35 cellular contexts compared by ENCODE assay signal in the genomic region with DNA sequence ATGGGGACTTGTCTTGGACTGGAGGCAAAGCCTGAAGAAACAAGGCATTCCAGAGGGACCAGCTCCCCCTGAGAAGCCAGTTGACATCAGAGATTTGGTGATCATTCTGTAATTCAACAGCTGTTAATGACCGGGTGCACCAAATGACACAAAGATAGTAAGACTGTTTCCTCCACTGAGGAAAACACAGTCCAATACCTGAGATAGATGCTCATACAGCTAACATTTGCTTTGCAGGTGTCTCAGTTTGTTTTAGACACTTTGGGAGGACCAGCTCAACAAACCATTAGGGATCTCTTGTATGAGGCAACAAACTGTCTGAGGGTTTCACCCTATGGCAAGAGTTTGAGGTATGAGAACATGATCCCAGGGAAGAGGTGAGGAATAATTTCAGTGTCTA.
DNase-seq lines count a peak whose midpoint lies in the region; ATAC-seq, FAIRE-seq and TF ChIP-seq lines count a peak whose summit lies in the region.
"Had no signal": no experiment of that assay in that cellular context is flagged by ENCODE, and none has a peak within 500 bp of the region (broad histone marks: within the 10 kb centered on the region; RNA-seq: fewer than 3 reads in every experiment).

No MANE protein-coding gene starts in this region.

- no peaks in the 10 kb centered on the region for H3K79me2 ChIP-seq in osteoblast (ENCODE audit: insufficient read depth, low read length)

- FAIRE-seq in HTR-8/SVneo (lab: Jason Lieb, UNC) (peak; percentile 74), bronchial epithelial cell (lab: Jason Lieb, UNC) (peak; percentile 52)
- FAIRE-seq: A204.1, A549, D721Med had no signal

- no peak overlapping the region for H3K4me3 ChIP-seq in bronchial epithelial cell (ENCODE audit: low read depth, low read length)
- H3K4me3 ChIP-seq in esophagus muscularis mucosa = no peak overlapping the region
- H3K4me3 ChIP-seq in osteoblast (ENCODE audit: insufficient read depth, low read length) = no peak overlapping the region
- H3K4me3 ChIP-seq: A549; BLaER1; BLaER1 treated with 17β-estradiol and CSF1 and Interleukin-3, amounts not matched to agents 10 nM and 100 nM had no signal

- TF ChIP-seq EP300 in esophagus muscularis mucosa (IDR thresholded peaks at IDR 0.05) = no peak

- H3K4me1 ChIP-seq in esophagus muscularis mucosa = no peaks in the 10 kb centered on the region
- H3K4me1 ChIP-seq in osteoblast (ENCODE audit: insufficient read depth, low read length) = no peaks in the 10 kb centered on the region
- H3K4me1 ChIP-seq: A549, BE2C, BLaER1, Caco-2 had no signal

- 92% methylated on average over 1 of the region's 1 CpG for WGBS in esophagus muscularis mucosa

- H3K27me3 ChIP-seq in bronchial epithelial cell (ENCODE audit: control insufficient read depth, insufficient read depth, low read length) (no peaks in the 10 kb centered on the region), esophagus muscularis mucosa (no peaks in the 10 kb centered on the region), osteoblast (ENCODE audit: insufficient read depth, low read length) (no peaks in the 10 kb centered on the region)
- H3K27me3 ChIP-seq: BLaER1; BLaER1 treated with 17β-estradiol and CSF1 and Interleukin-3, amounts not matched to agents 10 nM and 100 nM had no signal

- H3K27ac ChIP-seq in esophagus muscularis mucosa (replicated peaks in 1 of 4) (no peak overlapping the region), osteoblast (ENCODE audit: low read depth, low read length) (no peak overlapping the region)
- H3K27ac ChIP-seq: 22Rv1; A549; BLaER1; BLaER1 treated with 17β-estradiol and CSF1 and Interleukin-3, amounts not matched to agents 10 nM and 100 nM; C4-2B had no signal

- DNase-seq in HTR-8/SVneo (ENCODE audit: insufficient read length, low spot score) (no peak), bronchial epithelial cell (ENCODE audit: low read depth) (no peak), esophagus muscularis mucosa (ENCODE audit: extremely low spot score) (peak; percentile 62), osteoblast (ENCODE audit: insufficient read length, low spot score, missing footprints) (peak; percentile 68)
- DNase-seq in activated T-cell treated with anti-CD3 and anti-CD28 coated beads, Interleukin-2, amount 50 U/mL, for 48 hours = no peak
- DNase-seq: 8988T; ACHN; AML-193; BE2C; C1 segment of cervical spinal cord; Caco-2; Calu3; CD4-positive, alpha-beta memory T cell; CD4-positive, alpha-beta T cell; CD4-positive, CD25-positive, alpha-beta regulatory T cell; CD8-positive, alpha-beta memory T cell; CD8-positive, alpha-beta T cell; COR-L47; DMS 273 treated with DMSO at 0.1 percent for 48 hours; DMS153; DMS53; DMS79; DMS79 treated with DMSO at 0.1 percent for 48 hours; DND-41; EL had no signal

- intact Hi-C loops in esophagus muscularis mucosa (cut with DNase I) = no loop called here

- no peaks in the 10 kb centered on the region for H4K20me1 ChIP-seq in osteoblast (ENCODE audit: insufficient read depth, low read length)
- H4K20me1 ChIP-seq: BLaER1; BLaER1 treated with 17β-estradiol and CSF1 and Interleukin-3, amounts not matched to agents 10 nM and 100 nM had no signal

- no peak for TF ChIP-seq POLR2A in esophagus muscularis mucosa (IDR thresholded peaks at IDR 0.05; ENCODE audit: low read depth)

- no peak overlapping the region for H3K4me2 ChIP-seq in osteoblast (ENCODE audit: insufficient read depth, low read length)
- H3K4me2 ChIP-seq: A549; BLaER1; BLaER1 treated with 17β-estradiol and CSF1 and Interleukin-3, amounts not matched to agents 10 nM and 100 nM had no signal

- ATAC-seq in HG03378 (IDR thresholded peaks at IDR 0.05; ENCODE audit: unreplicated experiment) (no peak), HG03175 (IDR thresholded peaks at IDR 0.05; ENCODE audit: unreplicated experiment) (no peak), HG03439 (IDR thresholded peaks at IDR 0.05; ENCODE audit: unreplicated experiment) (no peak)
- ATAC-seq: A549; CD8-positive, alpha-beta T cell had no signal

- H3K36me3 ChIP-seq in bronchial epithelial cell (ENCODE audit: control insufficient read depth, insufficient read depth, low read length) (no peaks in the 10 kb centered on the region), esophagus muscularis mucosa (no peaks in the 10 kb centered on the region), osteoblast (ENCODE audit: insufficient read depth, low read length) (no peaks in the 10 kb centered on the region)
- H3K36me3 ChIP-seq: BE2C; BLaER1; BLaER1 treated with 17β-estradiol and CSF1 and Interleukin-3, amounts not matched to agents 10 nM and 100 nM had no signal

- no peaks in the 10 kb centered on the region for H3K9me3 ChIP-seq in esophagus muscularis mucosa
- H3K9me3 ChIP-seq in osteoblast (ENCODE audit: low read depth, low read length) = no peaks in the 10 kb centered on the region
- H3K9me3 ChIP-seq: A549; BE2C; BLaER1; BLaER1 treated with 17β-estradiol and CSF1 and Interleukin-3, amounts not matched to agents 10 nM and 100 nM had no signal

- H2AFZ ChIP-seq in osteoblast (ENCODE audit: low read length) = no peak overlapping the region

- TF ChIP-seq CTCF in bronchial epithelial cell (IDR thresholded peaks at IDR 0.05; ENCODE audit: insufficient read depth, low read length, severe bottlenecking) (no peak), esophagus muscularis mucosa (IDR thresholded peaks at IDR 0.05) (no peak), osteoblast (IDR thresholded peaks at IDR 0.05; ENCODE audit: extremely low read depth, low read depth, low read length) (no peak)

Comparison
In these comparisons a context has a peak if more than half of its experiments do, and no peak if none do; other contexts are left out.
1. DNase-seq: peak in esophagus muscularis mucosa (single experiment) and osteoblast (single experiment); none in HTR-8/SVneo (single experiment), bronchial epithelial cell (single experiment) and activated T-cell treated with anti-CD3 and anti-CD28 coated beads, Interleukin-2, amount 50 U/mL, for 48 hours (0 of 2).